Comparison of ENCODE assay signal across 27 cellular contexts in the genomic region with DNA sequence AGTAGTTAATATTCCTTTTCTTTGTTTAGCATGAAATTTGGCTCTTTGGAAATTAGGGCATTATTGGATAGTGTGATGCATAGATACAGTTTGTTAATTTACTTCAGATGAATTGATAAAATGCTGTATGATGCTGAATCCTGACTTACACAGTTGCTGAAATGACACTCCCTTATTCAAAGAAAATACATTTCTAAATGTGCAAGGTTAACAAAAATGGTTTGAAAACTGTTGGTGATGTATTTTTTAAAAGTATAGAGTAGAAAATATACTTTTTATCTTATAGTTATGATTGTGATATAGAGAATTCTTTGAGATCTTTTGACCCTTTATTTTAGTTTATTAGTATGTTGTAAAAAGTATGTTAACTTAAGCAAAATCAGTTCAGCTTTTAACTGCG. TPM values are rescaled to one million over a fixed set of nuclear protein-coding genes. Genes with fewer than 3 reads are reported as not detected.
"Had no signal": no experiment of that assay in that cellular context is flagged by ENCODE, and none has a peak within 500 bp of the region (broad histone marks: within the 10 kb centered on the region; RNA-seq: fewer than 3 reads in every experiment).

No MANE protein-coding gene starts in this region.

- H3K36me3 ChIP-seq: colonic mucosa had no signal

- H3K9me3 ChIP-seq: colonic mucosa, gastrocnemius medialis, left lung, mucosa of descending colon, suprapubic skin, transverse colon, upper lobe of right lung, uterus had no signal

- H2AFZ ChIP-seq: neural progenitor cell, parathyroid adenoma had no signal

- DNase-seq: colonic mucosa; effector memory CD4-positive, alpha-beta T cell; gastrocnemius medialis; kidney; left cardiac atrium; left lung; mesenchymal stem cell; mucosa of descending colon; naive B cell; stimulated activated CD4-positive, alpha-beta T cell treated with anti-CD3 and anti-CD28 coated beads, Interleukin-12 subunit alpha, Interleukin-12 subunit beta, amount 100 ng/mL, for 4 hours; stimulated activated CD4-positive, alpha-beta T cell treated with anti-CD3 and anti-CD28 coated beads, Interleukin-1b, Interleukin-23, amount 100 ng/mL, for 48 hours; stimulated activated CD4-positive, alpha-beta T cell treated with anti-CD3 and anti-CD28 coated beads, Interleukin-4, amount 100 ng/mL, for 1 hour; stimulated activated CD8-positive, alpha-beta memory T cell treated with anti-CD3 and anti-CD28 coated beads, Interleukin-4, amount 100 ng/mL, for 48 hours; stimulated activated naive CD4-positive, alpha-beta T cell; stimulated activated naive CD8-positive, alpha-beta T cell treated with anti-CD3 and anti-CD28 coated beads, Interleukin-15, amount 100 ng/mL, for 72 hours; transverse colon; upper lobe of right lung; uterus had no signal

- H3K27ac ChIP-seq: colonic mucosa, gastrocnemius medialis, left lung, neural progenitor cell, parathyroid adenoma, suprapubic skin, transverse colon, upper lobe of right lung, uterus had no signal

- ATAC-seq: gastrocnemius medialis; left cardiac atrium; left lung; mucosa of descending colon; natural killer cell treated with Interleukin-12 subunit alpha and Interleukin-12 subunit beta and Interleukin-15 and Interleukin-18, amount 100 ng/mL, for 72 hours; sciatic nerve; stimulated activated naive CD8-positive, alpha-beta T cell treated with anti-CD3 and anti-CD28 coated beads, Interleukin-15, amount 100 ng/mL, for 72 hours; upper lobe of right lung had no signal

- H3K27me3 ChIP-seq: colonic mucosa, gastrocnemius medialis, left lung, neural progenitor cell, suprapubic skin, transverse colon, upper lobe of right lung, uterus had no signal

- H3K9ac ChIP-seq: neural progenitor cell, parathyroid adenoma had no signal

- H3K4me2 ChIP-seq: neural progenitor cell, smooth muscle cell had no signal

- H3K4me3 ChIP-seq: colonic mucosa, gastrocnemius medialis, left lung, mucosa of descending colon, neural progenitor cell, smooth muscle cell, suprapubic skin, transverse colon, upper lobe of right lung, uterus had no signal

- H3K4me1 ChIP-seq: colonic mucosa, gastrocnemius medialis, left lung, neural progenitor cell, parathyroid adenoma, suprapubic skin, transverse colon, upper lobe of right lung, uterus had no signal

RNA-seq across cellular contexts. Expression of gene TXNDC2, which starts 55.9 kb away (rescaled TPM):
- total RNA-seq: colonic mucosa; gastrocnemius medialis; glomerular endothelial cell; mesothelial cell of epicardium; natural killer cell treated with Interleukin-12 subunit alpha and Interleukin-12 subunit beta and Interleukin-15 and Interleukin-18, amount 100 ng/mL, for 72 hours; progenitor cell of endocrine pancreas; sciatic nerve; suprapubic skin had no signal
- polyA plus RNA-seq: smooth muscle cell had no signal
